8 cellular contexts compared by ENCODE assay signal in the genomic region with DNA sequence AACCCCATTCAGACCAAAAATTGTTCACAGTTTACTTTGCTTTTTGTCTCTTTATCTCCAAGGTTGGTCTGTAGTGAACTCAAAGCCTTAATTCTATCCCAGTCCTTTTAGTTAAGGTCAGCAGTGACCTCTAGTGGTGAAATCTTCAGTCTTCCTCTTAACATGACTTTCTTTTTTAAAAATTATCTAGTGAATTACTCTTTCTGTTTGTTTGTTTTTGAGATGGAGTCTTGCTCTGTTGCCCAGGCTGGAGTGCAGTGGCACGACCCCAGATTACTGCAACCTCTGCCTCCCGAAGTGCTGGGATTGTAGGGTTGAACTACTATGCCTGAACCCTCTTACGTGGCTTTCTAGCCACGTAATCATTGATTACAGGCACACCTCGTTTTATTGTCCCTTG. TPM values are rescaled to one million over a fixed set of nuclear protein-coding genes. Genes with fewer than 3 reads are reported as not detected.
DNase-seq lines count a peak whose midpoint lies in the region; ATAC-seq and TF ChIP-seq lines count a peak whose summit lies in the region.

No MANE protein-coding gene starts in this region.

- H3K9me3 Mint-ChIP-seq in HFFc6 = no peaks in the 10 kb centered on the region
- H3K9me3 Mint-ChIP-seq in naive thymus-derived CD4-positive, alpha-beta T cell = no peaks in the 10 kb centered on the region

- H3K4me3 ChIP-seq in epithelial cell of proximal tubule (ENCODE audit: low read depth, low read length) = peak overlapping the region; percentile 26
- H3K4me3 ChIP-seq in naive thymus-derived CD4-positive, alpha-beta T cell (ENCODE audit: low read length) = no peak overlapping the region

- H3K27ac Mint-ChIP-seq in HFFc6 = no peak overlapping the region; the same call in 1 of the 2 replicates
- H3K27ac Mint-ChIP-seq in naive thymus-derived CD4-positive, alpha-beta T cell = peak overlapping the region in 6 of 9 donors; percentile 2 to 67 (median 40)

- H3K36me3 Mint-ChIP-seq in HFFc6 (ENCODE audit: low read depth) = no peaks in the 10 kb centered on the region
- no peaks in the 10 kb centered on the region for H3K36me3 Mint-ChIP-seq in naive thymus-derived CD4-positive, alpha-beta T cell

- H3K4me1 Mint-ChIP-seq in HFFc6 (ENCODE audit: low read depth) = peaks cover 8% of the 10 kb centered on the region; the same call in 1 of the 2 replicates
- peaks cover 4 to 22% (median 19%) of the 10 kb centered on the region in 7 donors for H3K4me1 Mint-ChIP-seq in naive thymus-derived CD4-positive, alpha-beta T cell

- no peaks in the 10 kb centered on the region for H3K36me3 ChIP-seq in naive thymus-derived CD4-positive, alpha-beta T cell (ENCODE audit: control insufficient read depth in 2 of 3, insufficient read depth in 3 of 3, low read length in 3 of 3)

- CTCF ChIA-PET in naive thymus-derived CD4-positive, alpha-beta T cell (lab: Charles Lee) = interaction anchor here (0.6 to 2.3 kb wide), 7 partner anchors 74 to 257 kb away, joined by 3 to 6 read pairs (median 4); no protein-coding TSS in a partner anchor

- TF ChIP-seq CTCF in HFFc6 (IDR thresholded peaks at IDR 0.05) = peak; percentile 90
- TF ChIP-seq CTCF in epithelial cell of proximal tubule (conservative IDR thresholded peaks at IDR 0.05; ENCODE audit: low read depth, low read length) = peak; percentile 71

- H3K9me3 ChIP-seq in naive thymus-derived CD4-positive, alpha-beta T cell (ENCODE audit: control insufficient read depth in 2 of 3, low read length in 3 of 3) = no peaks in the 10 kb centered on the region

- DNase-seq in A172 (ENCODE audit: low spot score) (peak; percentile 76), ELF-1 (ENCODE audit: low read depth, low spot score) (peak; percentile 22), HFFc6 (peak; percentile 74), NCI-H128 (lab: John Stamatoyannopoulos, UW; ENCODE audit: unreplicated experiment) (peak; percentile 31), epithelial cell of proximal tubule (ENCODE audit: low read depth) (peak; percentile 52)
- DNase-seq in naive thymus-derived CD4-positive, alpha-beta T cell = peak in 7 of 9 donors; percentile 62 to 79 (median 70)

- peak overlapping the region; percentile 57; the same call in 1 of the 2 replicates for H3K4me3 Mint-ChIP-seq in HFFc6
- H3K4me3 Mint-ChIP-seq in naive thymus-derived CD4-positive, alpha-beta T cell = peak overlapping the region in 1 of 10 donors; percentile 20

- POLR2A ChIA-PET in naive thymus-derived CD4-positive, alpha-beta T cell (lab: Charles Lee) = interaction anchor here (1.4 kb wide), 1 partner anchor 528 kb away, joined by 4 read pairs; no protein-coding TSS in a partner anchor

- H3K27me3 ChIP-seq in naive thymus-derived CD4-positive, alpha-beta T cell (ENCODE audit: control insufficient read depth in 2 of 2, insufficient read depth in 2 of 2, low read length in 2 of 2) = no peaks in the 10 kb centered on the region

- intact Hi-C loops in naive thymus-derived CD4-positive, alpha-beta T cell (cut with micrococcal nuclease) = loop anchor here (1.0 to 10.0 kb wide), 9 partner anchors 71 to 357 kb away; partner anchors contain the start of gene RASGEF1A (in 1 of the 2)

- H3K4me1 ChIP-seq in naive thymus-derived CD4-positive, alpha-beta T cell (ENCODE audit: control insufficient read depth in 2 of 2, insufficient read depth in 2 of 2, low read length in 2 of 2) = peaks cover 1 to 7% of the 10 kb centered on the region in 2 donors

- ATAC-seq in SK-N-SH treated with all-trans-retinoic acid at 6 μM for 48 hours = peak; percentile 95
- peak; percentile 92 for ATAC-seq in naive thymus-derived CD4-positive, alpha-beta T cell
- no peak for ATAC-seq in GM19397 (IDR thresholded peaks at IDR 0.05; ENCODE audit: unreplicated experiment)

- H3K27ac ChIP-seq in naive thymus-derived CD4-positive, alpha-beta T cell (ENCODE audit: low read depth, low read length) = no peak overlapping the region

- H3K27me3 Mint-ChIP-seq in HFFc6 (ENCODE audit: insufficient read depth) = no peaks in the 10 kb centered on the region
- no peaks in the 10 kb centered on the region for H3K27me3 Mint-ChIP-seq in naive thymus-derived CD4-positive, alpha-beta T cell

TF ChIP-seq in SK-N-SH treated with all-trans-retinoic acid at 6 μM for 48 hours, 23 proteins besides CTCF, POLR2A, EP300 and RAD21 (continues in another document):
- no peak for TF ChIP-seq TOX (CRISPR knock-in tag; IDR thresholded peaks at IDR 0.05; ENCODE audit: borderline replicate concordance)
- no peak for TF ChIP-seq SNAI2 (CRISPR knock-in tag; IDR thresholded peaks at IDR 0.05)
- no peak for TF ChIP-seq GLIS3 (CRISPR knock-in tag; IDR thresholded peaks at IDR 0.05)
- TF ChIP-seq, protein P1, sequence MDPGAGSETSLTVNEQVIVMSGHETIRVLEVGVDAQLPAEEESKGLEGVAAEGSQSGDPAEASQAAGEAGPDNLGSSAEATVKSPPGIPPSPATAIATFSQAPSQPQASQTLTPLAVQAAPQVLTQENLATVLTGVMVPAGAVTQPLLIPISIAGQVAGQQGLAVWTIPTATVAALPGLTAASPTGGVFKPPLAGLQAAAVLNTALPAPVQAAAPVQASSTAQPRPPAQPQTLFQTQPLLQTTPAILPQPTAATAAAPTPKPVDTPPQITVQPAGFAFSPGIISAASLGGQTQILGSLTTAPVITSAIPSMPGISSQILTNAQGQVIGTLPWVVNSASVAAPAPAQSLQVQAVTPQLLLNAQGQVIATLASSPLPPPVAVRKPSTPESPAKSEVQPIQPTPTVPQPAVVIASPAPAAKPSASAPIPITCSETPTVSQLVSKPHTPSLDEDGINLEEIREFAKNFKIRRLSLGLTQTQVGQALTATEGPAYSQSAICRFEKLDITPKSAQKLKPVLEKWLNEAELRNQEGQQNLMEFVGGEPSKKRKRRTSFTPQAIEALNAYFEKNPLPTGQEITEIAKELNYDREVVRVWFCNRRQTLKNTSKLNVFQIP (CRISPR knock-in tag; IDR thresholded peaks at IDR 0.05; ENCODE audit: borderline replicate concordance, low read depth) = no peak
- TF ChIP-seq PPARA (CRISPR knock-in tag; IDR thresholded peaks at IDR 0.05; ENCODE audit: borderline replicate concordance) = no peak
- TF ChIP-seq CSDC2 (CRISPR knock-in tag; IDR thresholded peaks at IDR 0.05) = no peak
- TF ChIP-seq TSHZ2 (CRISPR knock-in tag; IDR thresholded peaks at IDR 0.05) = no peak
- no peak for TF ChIP-seq ZNF565 (CRISPR knock-in tag; conservative IDR thresholded peaks at IDR 0.05; ENCODE audit: low read depth)
- no peak for TF ChIP-seq ARNTL (CRISPR knock-in tag; IDR thresholded peaks at IDR 0.05; ENCODE audit: borderline replicate concordance, low read depth)
- no peak for TF ChIP-seq ZNF8 (CRISPR knock-in tag; IDR thresholded peaks at IDR 0.05)
- TF ChIP-seq, protein P2, sequence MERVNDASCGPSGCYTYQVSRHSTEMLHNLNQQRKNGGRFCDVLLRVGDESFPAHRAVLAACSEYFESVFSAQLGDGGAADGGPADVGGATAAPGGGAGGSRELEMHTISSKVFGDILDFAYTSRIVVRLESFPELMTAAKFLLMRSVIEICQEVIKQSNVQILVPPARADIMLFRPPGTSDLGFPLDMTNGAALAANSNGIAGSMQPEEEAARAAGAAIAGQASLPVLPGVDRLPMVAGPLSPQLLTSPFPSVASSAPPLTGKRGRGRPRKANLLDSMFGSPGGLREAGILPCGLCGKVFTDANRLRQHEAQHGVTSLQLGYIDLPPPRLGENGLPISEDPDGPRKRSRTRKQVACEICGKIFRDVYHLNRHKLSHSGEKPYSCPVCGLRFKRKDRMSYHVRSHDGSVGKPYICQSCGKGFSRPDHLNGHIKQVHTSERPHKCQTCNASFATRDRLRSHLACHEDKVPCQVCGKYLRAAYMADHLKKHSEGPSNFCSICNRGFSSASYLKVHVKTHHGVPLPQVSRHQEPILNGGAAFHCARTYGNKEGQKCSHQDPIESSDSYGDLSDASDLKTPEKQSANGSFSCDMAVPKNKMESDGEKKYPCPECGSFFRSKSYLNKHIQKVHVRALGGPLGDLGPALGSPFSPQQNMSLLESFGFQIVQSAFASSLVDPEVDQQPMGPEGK (CRISPR knock-in tag; IDR thresholded peaks at IDR 0.05; ENCODE audit: borderline replicate concordance) = no peak
- no peak for TF ChIP-seq OSR1 (CRISPR knock-in tag; IDR thresholded peaks at IDR 0.05)

RNA-seq across cellular contexts. Expression of gene ZNF487, which starts 25.0 kb away (rescaled TPM):
- total RNA-seq in A172 (2014; rRNA removed; shearing (Covaris generic)) = 6.6 TPM in 2 replicates
- total RNA-seq in HFFc6 (2021; fragmentation: NEBNext Ultra II Directional; extraction: Animal tissue kit (Norgen Biotek cat#: 25700)) = 1 to 10 TPM; 1.6 to 4.2 (median 2.5) TPM
- 0.81 and 2.2 TPM in 2 replicates for total RNA-seq in epithelial cell of proximal tubule
- 10 to 100 TPM in 1 of 5 experiments, 1 to 10 TPM in 4; 4.1 to 12.0 (median 5.9) TPM for total RNA-seq in naive thymus-derived CD4-positive, alpha-beta T cell
- 1 to 10 TPM; 5.9 to 6.8 TPM for polyA plus RNA-seq in naive thymus-derived CD4-positive, alpha-beta T cell

RNA-seq across cellular contexts. Expression of gene HNRNPF, which starts 53.0 kb away (rescaled TPM):
- 328 and 348 TPM in 2 replicates for total RNA-seq in A172 (2014; rRNA removed; shearing (Covaris generic))
- 100 to 1,000 TPM; 133 to 164 (median 159) TPM for total RNA-seq in HFFc6 (2021; fragmentation: NEBNext Ultra II Directional; extraction: Animal tissue kit (Norgen Biotek cat#: 25700))
- total RNA-seq in epithelial cell of proximal tubule = 207 and 359 TPM in 2 replicates
- total RNA-seq in naive thymus-derived CD4-positive, alpha-beta T cell = 100 to 1,000 TPM in 4 of 5 experiments, 10 to 100 TPM in 1; 88.1 to 449 (median 159) TPM
- polyA plus RNA-seq in naive thymus-derived CD4-positive, alpha-beta T cell = 100 to 1,000 TPM; 193 to 269 TPM

Comparison
In these comparisons a context has a peak if more than half of its experiments do, and no peak if none do; other contexts are left out.
1. DNase-seq: peak in every context shown above with its lines; median percentile 76 in A172; 74 in HFFc6; 70 in naive thymus-derived CD4-positive, alpha-beta T cell; 52 in epithelial cell of proximal tubule; 31 in NCI-H128; 22 in ELF-1.